2 cellular contexts compared by ENCODE assay signal in genomic region chr19:919157-920050, GRCh38.
A peak's percentile ranks its signal among the peaks of the same experiment; 100 is the strongest.
TF ChIP-seq lines count a peak whose summit lies in the region.

No MANE protein-coding gene starts in this region.

TF ChIP-seq in HepG2, 621 proteins besides CTCF, POLR2A, EP300 and RAD21:
- TF ChIP-seq ZNF597 (CRISPR knock-in tag; IDR thresholded peaks at IDR 0.05) = no peak
- no peak for TF ChIP-seq BRCA1 (CRISPR knock-in tag; IDR thresholded peaks at IDR 0.05)
- TF ChIP-seq ZNF788 (CRISPR knock-in tag; IDR thresholded peaks at IDR 0.05; ENCODE audit: borderline replicate concordance) = no peak
- peak; percentile 83 for TF ChIP-seq ZBTB33 (CRISPR knock-in tag; IDR thresholded peaks at IDR 0.05)
- TF ChIP-seq HOXA3 (CRISPR knock-in tag; IDR thresholded peaks at IDR 0.05) = peak; percentile 16; the same call in 1 of the 2 replicates
- TF ChIP-seq ZMYM3 (CRISPR knock-in tag; IDR thresholded peaks at IDR 0.05) = 0 out of 2 replicates have a peak, but pooled peaks have one; percentile 60
- TF ChIP-seq ZNF629 (CRISPR knock-in tag; conservative IDR thresholded peaks at IDR 0.05) = peak; percentile 92
- TF ChIP-seq ZBTB38 (CRISPR knock-in tag; IDR thresholded peaks at IDR 0.05) = peak; percentile 41; the same call in 1 of the 2 replicates

TF ChIP-seq in WTC11, 78 proteins besides CTCF, POLR2A, EP300 and RAD21 (continues in another document):
- TF ChIP-seq SP1 (CRISPR knock-in tag; conservative IDR thresholded peaks at IDR 0.05) = 0 out of 2 replicates have a peak, but pooled peaks have one; percentile 14
- TF ChIP-seq MAX (CRISPR knock-in tag; IDR thresholded peaks at IDR 0.05) = peak; percentile 88
- no peak for TF ChIP-seq HMGA2 (CRISPR knock-in tag; IDR thresholded peaks at IDR 0.05)
- TF ChIP-seq AR (CRISPR knock-in tag; IDR thresholded peaks at IDR 0.05) = no peak
- TF ChIP-seq E2F4 (CRISPR knock-in tag; IDR thresholded peaks at IDR 0.05; ENCODE audit: borderline replicate concordance, low read depth) = peak; percentile 51; the same call in 1 of the 2 replicates
- no peak for TF ChIP-seq NR2C2 (CRISPR knock-in tag; IDR thresholded peaks at IDR 0.05)
- no peak for TF ChIP-seq ATF6 (CRISPR knock-in tag; IDR thresholded peaks at IDR 0.05)
- no peak for TF ChIP-seq JAZF1 (CRISPR knock-in tag; IDR thresholded peaks at IDR 0.05)
- TF ChIP-seq PRRX2 (CRISPR knock-in tag; IDR thresholded peaks at IDR 0.05) = no peak
- TF ChIP-seq USF2 (CRISPR knock-in tag; IDR thresholded peaks at IDR 0.05) = peak; percentile 32
- TF ChIP-seq SOX15 (CRISPR knock-in tag; IDR thresholded peaks at IDR 0.05) = no peak
- no peak for TF ChIP-seq ARID4B (CRISPR knock-in tag; IDR thresholded peaks at IDR 0.05; ENCODE audit: borderline replicate concordance)
- no peak for TF ChIP-seq MXD4 (CRISPR knock-in tag; IDR thresholded peaks at IDR 0.05; ENCODE audit: borderline replicate concordance)
- TF ChIP-seq USF1 (CRISPR knock-in tag; IDR thresholded peaks at IDR 0.05) = peak; percentile 63; the same call in 1 of the 2 replicates
- TF ChIP-seq ZNF263 (CRISPR knock-in tag; IDR thresholded peaks at IDR 0.05; ENCODE audit: low read depth) = no peak
- TF ChIP-seq GRHL2 (CRISPR knock-in tag; IDR thresholded peaks at IDR 0.05; ENCODE audit: insufficient replicate concordance, severe bottlenecking) = no peak
- no peak for TF ChIP-seq ZNF232 (CRISPR knock-in tag; IDR thresholded peaks at IDR 0.05)
- TF ChIP-seq ATF2 (CRISPR knock-in tag; IDR thresholded peaks at IDR 0.05; ENCODE audit: borderline replicate concordance, low read depth) = no peak
- TF ChIP-seq RELA (CRISPR knock-in tag; IDR thresholded peaks at IDR 0.05; ENCODE audit: borderline replicate concordance) = peak; percentile 49; the same call in 1 of the 2 replicates
- no peak for TF ChIP-seq PRDM15 (CRISPR knock-in tag; IDR thresholded peaks at IDR 0.05)
- TF ChIP-seq ATF3 (CRISPR knock-in tag; conservative IDR thresholded peaks at IDR 0.05) = no peak
- TF ChIP-seq E2F5 (CRISPR knock-in tag; IDR thresholded peaks at IDR 0.05) = no peak
- no peak for TF ChIP-seq ZNF423 (CRISPR knock-in tag; IDR thresholded peaks at IDR 0.05)
- no peak for TF ChIP-seq ZNF121 (CRISPR knock-in tag; IDR thresholded peaks at IDR 0.05)
- TF ChIP-seq CDX4 (CRISPR knock-in tag; IDR thresholded peaks at IDR 0.05; ENCODE audit: borderline replicate concordance) = no peak
- TF ChIP-seq ZNF425 (CRISPR knock-in tag; conservative IDR thresholded peaks at IDR 0.05) = no peak
- peak; percentile 78; the same call in 1 of the 2 replicates for TF ChIP-seq NR3C1 (CRISPR knock-in tag; conservative IDR thresholded peaks at IDR 0.05; ENCODE audit: low read depth)
